ENCODE assay signal across 11 cellular contexts in the genomic region with DNA sequence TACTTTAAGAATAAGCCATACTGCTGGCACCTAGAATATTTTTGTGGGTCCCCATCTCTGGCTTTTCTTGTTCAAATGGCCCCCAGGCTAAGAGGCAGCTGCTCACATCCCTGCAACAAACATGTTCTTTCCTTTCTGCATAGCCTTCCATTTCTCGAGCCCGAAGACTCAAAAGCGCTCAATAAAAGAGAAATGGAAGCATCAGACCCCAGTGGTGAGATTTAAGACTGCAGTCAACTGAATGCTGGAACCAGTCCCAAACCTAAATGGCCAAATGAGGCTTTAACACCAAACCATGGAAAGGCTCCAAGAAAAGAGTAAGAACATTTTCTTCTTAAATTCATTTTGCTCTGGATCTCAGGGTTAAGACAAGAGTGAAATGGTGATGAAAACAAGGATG.
DNase-seq lines count a peak whose midpoint lies in the region; ATAC-seq and TF ChIP-seq lines count a peak whose summit lies in the region.
"Had no signal": no experiment of that assay in that cellular context is flagged by ENCODE, and none has a peak within 500 bp of the region (broad histone marks: within the 10 kb centered on the region; RNA-seq: fewer than 3 reads in every experiment).

No MANE protein-coding gene starts in this region.

- H3F3A ChIP-seq in GM23248 (ENCODE audit: insufficient read depth): peaks cover 45% of the 10 kb centered on the region

- no peaks in the 10 kb centered on the region for H3K27me3 Mint-ChIP-seq in CD4-positive, alpha-beta T cell

- DNase-seq in CD4-positive, alpha-beta T cell: no peak
- DNase-seq in GM23248 (peak; percentile 61), adrenal gland (no peak), medulla oblongata (ENCODE audit: extremely low spot score) (peak; percentile 57), ACHN (no peak), NCI-H524 (lab: John Stamatoyannopoulos, UW) (no peak), NCI-H2107 treated with DMSO at 0.1 percent for 48 hours (lab: John Stamatoyannopoulos, UW; ENCODE audit: unreplicated experiment) (no peak)
- DNase-seq: activated CD8-positive, alpha-beta memory T cell treated with anti-CD3 and anti-CD28 coated beads, Interleukin-2, amount 50 U/mL, for 48 hours; NK-92 treated with Interleukin-12 subunit alpha and Interleukin-12 subunit beta, amount 100 ng/mL, for 24 hours had no signal

- no peaks in the 10 kb centered on the region for H3K36me3 ChIP-seq in GM23248 (ENCODE audit: low read depth)
- H3K36me3 ChIP-seq in adrenal gland (replicated peaks in 1 of 2): no peaks in the 10 kb centered on the region

- H3K4me1 ChIP-seq in GM23248 (ENCODE audit: insufficient read depth) (peaks cover 50% of the 10 kb centered on the region), adrenal gland (replicated peaks in 1 of 2) (peaks cover 0 to under 1% of the 10 kb centered on the region in 2 donors)

- peaks cover 74% of the 10 kb centered on the region for H3K79me2 ChIP-seq in GM23248 (ENCODE audit: insufficient read depth)

- no peak for TF ChIP-seq POLR2A in adrenal gland (IDR thresholded peaks at IDR 0.05)

- CTCF ChIA-PET in CD4-positive, alpha-beta T cell (lab: Charles Lee): interaction anchor here (1.0 kb wide), 1 partner anchor 24 kb away, joined by 3 read pairs; no protein-coding TSS in a partner anchor

- H4K20me1 ChIP-seq in GM23248 (ENCODE audit: insufficient read depth): no peaks in the 10 kb centered on the region

- H3K4me3 Mint-ChIP-seq in CD4-positive, alpha-beta T cell: no peak overlapping the region

- peaks cover 80% of the 10 kb centered on the region for H3K36me3 Mint-ChIP-seq in CD4-positive, alpha-beta T cell (ENCODE audit: low read depth)

- intact Hi-C loops in CD4-positive, alpha-beta T cell (cut with DNase I, micrococcal nuclease): loop anchor here in 1 of 2 experiments (5.0 to 10.0 kb wide), 2 partner anchors 47 to 75 kb away; no protein-coding TSS in a partner anchor
- intact Hi-C loops in adrenal gland (cut with DNase I): no loop called here

- no peaks in the 10 kb centered on the region for H3K9me2 ChIP-seq in GM23248 (ENCODE audit: insufficient read depth)

- no peak for TF ChIP-seq CTCF in CD4-positive, alpha-beta T cell (IDR thresholded peaks at IDR 0.05)
- peak; percentile 30 to 40 (median 32) for TF ChIP-seq CTCF in adrenal gland (IDR thresholded peaks at IDR 0.05)

- in situ Hi-C loops in GM23248 (cut with MboI): no loop called here
- in situ Hi-C loops in ACHN (cut with HindIII; ENCODE audit: low pct_ligation_motif_present, low pct_unique_long_range_greater_than_20kb, low sequenced_read_pairs): no loop called here

- peak overlapping the region; percentile 58 for H3K4me2 ChIP-seq in GM23248 (ENCODE audit: unreplicated experiment)

- H2AFZ ChIP-seq in GM23248: no peak overlapping the region

- no peak overlapping the region for H3K4me3 ChIP-seq in GM23248
- no peak overlapping the region for H3K4me3 ChIP-seq in adrenal gland
- H3K4me3 ChIP-seq: skin epidermis had no signal

- ATAC-seq in CD4-positive, alpha-beta T cell (ENCODE audit: poor library complexity): no peak
- no peak for ATAC-seq in HG02571 (IDR thresholded peaks at IDR 0.05; ENCODE audit: unreplicated experiment)

- no peaks in the 10 kb centered on the region for H3K9me3 Mint-ChIP-seq in CD4-positive, alpha-beta T cell

- H3K4me1 Mint-ChIP-seq in CD4-positive, alpha-beta T cell (ENCODE audit: low read depth): peaks cover 93% of the 10 kb centered on the region

- H3K27me3 ChIP-seq in CD4-positive, alpha-beta T cell (ENCODE audit: control insufficient read depth, insufficient read depth, low read length): no peaks in the 10 kb centered on the region
- H3K27me3 ChIP-seq in GM23248 (replicated peaks; ENCODE audit: insufficient read depth): no peaks in the 10 kb centered on the region
- no peaks in the 10 kb centered on the region for H3K27me3 ChIP-seq in adrenal gland

- H3K9me3 ChIP-seq in CD4-positive, alpha-beta T cell (ENCODE audit: control insufficient read depth, low read length): peaks cover 7% of the 10 kb centered on the region
- H3K9me3 ChIP-seq in GM23248 (ENCODE audit: low read depth) (no peaks in the 10 kb centered on the region), adrenal gland (replicated peaks in 1 of 3) (no peaks in the 10 kb centered on the region)

- WGBS in GM23248 (ENCODE audit: low coverage in 1 of 2, low lambda C conversion rate in 2 of 2, missing lambda C conversion rate in 2 of 2), 2 experiments: 96% methylated on average over 3 of the region's 3 CpGs
- 59 to 87% (median 76%) methylated on average over 3 of the region's 3 CpGs for WGBS in adrenal gland, 4 donors

- H3K27ac Mint-ChIP-seq in CD4-positive, alpha-beta T cell: peak overlapping the region; percentile 93

- no peak overlapping the region for H3K27ac ChIP-seq in CD4-positive, alpha-beta T cell (ENCODE audit: low read depth, low read length)
- H3K27ac ChIP-seq in GM23248 (0 out of 2 replicates have a peak overlapping the region, but pooled peaks have one; percentile 72), adrenal gland (no peak overlapping the region)
- H3K27ac ChIP-seq: skin epidermis had no signal

- H3K9ac ChIP-seq in GM23248: no peak overlapping the region

- POLR2A ChIA-PET in CD4-positive, alpha-beta T cell (lab: Charles Lee): interaction anchor here (0.8 kb wide), 1 partner anchor 32 kb away, joined by 3 read pairs; no protein-coding TSS in a partner anchor

Comparison
In these comparisons a context has a peak if more than half of its experiments do, and no peak if none do; other contexts are left out.
1. DNase-seq: peak in GM23248 (single experiment) and medulla oblongata (single experiment); none in CD4-positive, alpha-beta T cell (0 of 10), adrenal gland (0 of 7), ACHN (single experiment), NCI-H524 (0 of 2) and NCI-H2107 treated with DMSO at 0.1 percent for 48 hours (single experiment).